27 cellular contexts compared by ENCODE assay signal in the genomic region with DNA sequence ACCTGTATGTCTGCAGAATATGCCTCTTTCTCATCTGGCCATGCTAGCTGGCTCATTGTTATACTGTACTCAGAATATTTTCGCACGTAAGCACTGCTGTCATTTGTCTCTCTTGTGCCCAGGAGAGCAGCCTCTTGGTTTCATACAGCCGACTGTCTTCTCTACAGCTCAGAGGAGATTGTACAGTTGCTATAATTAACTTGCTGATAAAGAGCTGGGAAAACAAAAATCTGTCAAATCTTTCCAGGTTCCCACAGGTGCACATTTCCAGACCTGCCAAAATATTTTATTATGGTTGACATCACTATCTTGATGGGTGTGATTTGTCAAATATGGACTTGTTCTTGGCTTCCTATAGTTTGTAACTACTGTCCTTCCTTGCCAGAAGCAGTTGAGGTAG.
"Had no signal": no experiment of that assay in that cellular context is flagged by ENCODE, and none has a peak within 500 bp of the region (broad histone marks: within the 10 kb centered on the region; RNA-seq: fewer than 3 reads in every experiment).

No MANE protein-coding gene starts in this region.

- H3K4me1 Mint-ChIP-seq: nephron progenitor cell had no signal

- H3K4me3 Mint-ChIP-seq: activated CD4-positive, alpha-beta memory T cell treated with anti-CD3 and anti-CD28 coated beads, Interleukin-2, amount 10 ng/mL, durations not matched to agents 7 days and 5 days; activated CD4-positive, alpha-beta T cell treated with anti-CD3 and anti-CD28 coated beads, Interleukin-2, amount 10 ng/mL, durations not matched to agents 7 days and 5 days; activated naive CD4-positive, alpha-beta T cell treated with anti-CD3 and anti-CD28 coated beads, Interleukin-2, amount 10 ng/mL, durations not matched to agents 7 days and 5 days; activated naive CD8-positive, alpha-beta T cell treated with anti-CD3 and anti-CD28 coated beads, Interleukin-2, amount 10 ng/mL, durations not matched to agents 7 days and 5 days; activated T-cell treated with anti-CD3 and anti-CD28 coated beads, Interleukin-2, amount 50 U/mL, for 24 hours; nephron progenitor cell; T-helper 17 cell; WTC11 had no signal

- H3K27me3 ChIP-seq: ascending aorta, brain microvascular endothelial cell, gastroesophageal sphincter, left lung, ovary had no signal

- H3K9me3 ChIP-seq: ascending aorta, gastroesophageal sphincter, left lung, ovary, psoas muscle, thoracic aorta had no signal

- H3K27ac Mint-ChIP-seq: activated CD4-positive, alpha-beta memory T cell treated with anti-CD3 and anti-CD28 coated beads, Interleukin-2, amount 10 ng/mL, durations not matched to agents 7 days and 5 days; activated CD4-positive, alpha-beta T cell treated with anti-CD3 and anti-CD28 coated beads, Interleukin-2, amount 10 ng/mL, durations not matched to agents 7 days and 5 days; activated naive CD4-positive, alpha-beta T cell treated with anti-CD3 and anti-CD28 coated beads, Interleukin-2, amount 10 ng/mL, durations not matched to agents 7 days and 5 days; activated naive CD8-positive, alpha-beta T cell treated with anti-CD3 and anti-CD28 coated beads, Interleukin-2, amount 10 ng/mL, durations not matched to agents 7 days and 5 days; activated T-cell treated with anti-CD3 and anti-CD28 coated beads, Interleukin-2, amount 50 U/mL, for 24 hours; T-helper 17 cell; WTC11 had no signal

- DNase-seq: activated CD4-positive, alpha-beta memory T cell treated with anti-CD3 and anti-CD28 coated beads, Interleukin-2, amount 10 ng/mL, durations not matched to agents 7 days and 5 days; activated CD4-positive, alpha-beta T cell treated with anti-CD3 and anti-CD28 coated beads for 1 hour; activated CD4-positive, alpha-beta T cell treated with anti-CD3 and anti-CD28 coated beads, Interleukin-2, amount 10 ng/mL, durations not matched to agents 7 days and 5 days; activated CD8-positive, alpha-beta memory T cell treated with anti-CD3 and anti-CD28 coated beads, Interleukin-2, amount 50 U/mL, for 48 hours; activated gamma-delta T cell; activated naive CD4-positive, alpha-beta T cell treated with anti-CD3 and anti-CD28 coated beads, Interleukin-2, amount 10 ng/mL, durations not matched to agents 7 days and 5 days; activated naive CD8-positive, alpha-beta T cell treated with anti-CD3 and anti-CD28 coated beads, Interleukin-2, amount 10 ng/mL, durations not matched to agents 7 days and 5 days; activated T-cell treated with anti-CD3 and anti-CD28 coated beads, Interleukin-2, amount 50 U/mL, for 24 hours; brain microvascular endothelial cell; cerebellar nuclear complex; head of caudate nucleus; kidney glomerular epithelial cell; left lung; nephron progenitor cell; ovary; psoas muscle; stimulated activated CD4-positive, alpha-beta T cell treated with anti-CD3 and anti-CD28 coated beads, Interleukin-15, amount 100 ng/mL, for 24 hours; stimulated activated CD4-positive, alpha-beta T cell treated with anti-CD3 and anti-CD28 coated beads, Interleukin-2, amount 100 ng/mL, for 24 hours; stimulated activated naive CD4-positive, alpha-beta T cell; T-helper 17 cell; trophoblast cell had no signal

- ATAC-seq: gastroesophageal sphincter, left lung, psoas muscle, SK-N-SH treated with all-trans-retinoic acid at 6 μM for 48 hours, T-helper 17 cell, WTC11 had no signal

- H3K4me1 ChIP-seq: left lung had no signal

- H3K36me3 ChIP-seq: brain microvascular endothelial cell, ovary had no signal

- H3K9me3 Mint-ChIP-seq: activated CD4-positive, alpha-beta memory T cell treated with anti-CD3 and anti-CD28 coated beads, Interleukin-2, amount 10 ng/mL, durations not matched to agents 7 days and 5 days; activated CD4-positive, alpha-beta T cell treated with anti-CD3 and anti-CD28 coated beads, Interleukin-2, amount 10 ng/mL, durations not matched to agents 7 days and 5 days; activated naive CD4-positive, alpha-beta T cell treated with anti-CD3 and anti-CD28 coated beads, Interleukin-2, amount 10 ng/mL, durations not matched to agents 7 days and 5 days; activated naive CD8-positive, alpha-beta T cell treated with anti-CD3 and anti-CD28 coated beads, Interleukin-2, amount 10 ng/mL, durations not matched to agents 7 days and 5 days; activated T-cell treated with anti-CD3 and anti-CD28 coated beads, Interleukin-2, amount 50 U/mL, for 24 hours; WTC11 had no signal

- H3K4me3 ChIP-seq: ascending aorta, coronary artery, gastroesophageal sphincter, left lung, ovary, psoas muscle, thoracic aorta had no signal

- H3K27ac ChIP-seq: ascending aorta, brain microvascular endothelial cell, coronary artery, gastroesophageal sphincter, left lung, ovary, psoas muscle, thoracic aorta had no signal

- H3K27me3 Mint-ChIP-seq: activated CD4-positive, alpha-beta memory T cell treated with anti-CD3 and anti-CD28 coated beads, Interleukin-2, amount 10 ng/mL, durations not matched to agents 7 days and 5 days; activated CD4-positive, alpha-beta T cell treated with anti-CD3 and anti-CD28 coated beads, Interleukin-2, amount 10 ng/mL, durations not matched to agents 7 days and 5 days; activated naive CD4-positive, alpha-beta T cell treated with anti-CD3 and anti-CD28 coated beads, Interleukin-2, amount 10 ng/mL, durations not matched to agents 7 days and 5 days; activated naive CD8-positive, alpha-beta T cell treated with anti-CD3 and anti-CD28 coated beads, Interleukin-2, amount 10 ng/mL, durations not matched to agents 7 days and 5 days; activated T-cell treated with anti-CD3 and anti-CD28 coated beads, Interleukin-2, amount 50 U/mL, for 24 hours; T-helper 17 cell had no signal
